ENCODE assay signal across 33 cellular contexts in genomic region chr2:237251959-237252358, GRCh38.
"Had no signal": no experiment of that assay in that cellular context is flagged by ENCODE, and none has a peak within 500 bp of the region (broad histone marks: within the 10 kb centered on the region; RNA-seq: fewer than 3 reads in every experiment).

No MANE protein-coding gene starts in this region.

- H3K4me1 ChIP-seq: breast epithelium had no signal

- ATAC-seq: activated CD4-positive, CD25-positive, alpha-beta regulatory T cell treated with anti-CD3 and anti-CD28 coated beads, Interleukin-2, amount 50 U/mL, for 24 hours; activated CD8-positive, alpha-beta T cell treated with anti-CD3 and anti-CD28 coated beads for 36 hours; activated naive CD4-positive, alpha-beta T cell treated with anti-CD3 and anti-CD28 coated beads, Interleukin-2, amount 50 U/mL, for 72 hours; gastroesophageal sphincter; T-helper 17 cell had no signal

- H3K4me1 Mint-ChIP-seq: activated B cell treated with CpG ODN at 0.5 μM for 24 hours; activated naive CD4-positive, alpha-beta T cell treated with anti-CD3 and anti-CD28 coated beads, Interleukin-2, amount 10 ng/mL, durations not matched to agents 7 days and 5 days; activated naive CD8-positive, alpha-beta T cell treated with anti-CD3 and anti-CD28 coated beads, Interleukin-2, amount 10 ng/mL, durations not matched to agents 7 days and 5 days; T-helper 17 cell had no signal

- H3K36me3 ChIP-seq: ascending aorta, breast epithelium, cardiac muscle cell, colonic mucosa, esophagus squamous epithelium, gastroesophageal sphincter, WERI-Rb-1 had no signal

- H3K4me3 Mint-ChIP-seq: activated B cell treated with CpG ODN at 0.5 μM for 24 hours; activated CD8-positive, alpha-beta T cell treated with anti-CD3 and anti-CD28 coated beads for 36 hours; activated naive CD4-positive, alpha-beta T cell treated with anti-CD3 and anti-CD28 coated beads, Interleukin-2, amount 10 ng/mL, durations not matched to agents 7 days and 5 days; activated naive CD8-positive, alpha-beta T cell treated with anti-CD3 and anti-CD28 coated beads, Interleukin-2, amount 10 ng/mL, durations not matched to agents 7 days and 5 days; activated T-helper 1 cell treated with anti-CD3 and anti-CD28 coated beads, Interleukin-12 subunit alpha, Interleukin-12 subunit beta, Interleukin-2, Interleukin-4 antibody, amounts not matched to agents 30 ng/mL and 10 ng/mL and 1 ng/mL, durations not matched to agents 14 hours and 24 hours and 36 hours; brain; T-helper 17 cell; T-helper 2 cell treated with Interferon-gamma antibody and Interleukin-4, amounts not matched to agents 5 μg/mL and 100 μg/mL, for 36 hours had no signal

- H3K9me3 Mint-ChIP-seq: activated B cell treated with CpG ODN at 0.5 μM for 24 hours; activated CD8-positive, alpha-beta T cell treated with anti-CD3 and anti-CD28 coated beads for 36 hours; activated naive CD4-positive, alpha-beta T cell treated with anti-CD3 and anti-CD28 coated beads, Interleukin-2, amount 10 ng/mL, durations not matched to agents 7 days and 5 days; activated naive CD4-positive, alpha-beta T cell treated with anti-CD3 and anti-CD28 coated beads, Interleukin-2, amount 50 U/mL, for 72 hours; activated naive CD8-positive, alpha-beta T cell treated with anti-CD3 and anti-CD28 coated beads, Interleukin-2, amount 10 ng/mL, durations not matched to agents 7 days and 5 days; activated T-helper 1 cell treated with anti-CD3 and anti-CD28 coated beads, Interleukin-12 subunit alpha, Interleukin-12 subunit beta, Interleukin-2, Interleukin-4 antibody, amounts not matched to agents 30 ng/mL and 10 ng/mL and 1 ng/mL, durations not matched to agents 14 hours and 24 hours and 36 hours; activated T-helper 2 cell treated with anti-CD3 and anti-CD28 coated beads, Interferon-gamma antibody, Interleukin-2, Interleukin-4, amounts not matched to agents 10 μg/mL and 5 μg/mL and 100 μg/mL, durations not matched to agents 14 hours and 24 hours and 36 hours; T-helper 2 cell treated with Interferon-gamma antibody and Interleukin-4, amounts not matched to agents 5 μg/mL and 100 μg/mL, for 36 hours had no signal

- DNase-seq: activated B cell treated with CpG ODN at 0.5 μM for 24 hours; activated CD4-positive, alpha-beta T cell treated with anti-CD3 and anti-CD28 coated beads for 48 hours; activated CD4-positive, alpha-beta T cell treated with anti-CD3 and anti-CD28 coated beads, Interleukin-2, amount 50 U/mL, for 1 hour; activated CD4-positive, alpha-beta T cell treated with anti-CD3 and anti-CD28 coated beads, Interleukin-2, amount 50 U/mL, for 48 hours; activated CD8-positive, alpha-beta memory T cell treated with anti-CD3 and anti-CD28 coated beads for 24 hours; activated CD8-positive, alpha-beta memory T cell treated with anti-CD3 and anti-CD28 coated beads, Interleukin-2, amount 50 U/mL, for 4 hours; activated CD8-positive, alpha-beta T cell treated with anti-CD3 and anti-CD28 coated beads for 36 hours; activated effector memory CD4-positive, alpha-beta T cell treated with anti-CD3 and anti-CD28 coated beads, Interleukin-2, amount 50 U/mL, for 16 hours; activated naive CD4-positive, alpha-beta T cell treated with anti-CD3 and anti-CD28 coated beads, Interleukin-2, amount 10 ng/mL, durations not matched to agents 7 days and 5 days; activated naive CD8-positive, alpha-beta T cell treated with anti-CD3 and anti-CD28 coated beads, Interleukin-2, amount 10 ng/mL, durations not matched to agents 7 days and 5 days; activated T-cell treated with anti-CD3 and anti-CD28 coated beads, Interleukin-2, amount 50 U/mL, for 1 hour; activated T-cell treated with anti-CD3 and anti-CD28 coated beads, Interleukin-2, amount 50 U/mL, for 48 hours; central memory CD4-positive, alpha-beta T cell; cerebellar nuclear complex; colonic mucosa; effector CD8-positive, alpha-beta T cell; esophagus squamous epithelium; foreskin melanocyte; T-helper 1 cell; T-helper 17 cell; T1000; WERI-Rb-1 had no signal

- H3K27ac Mint-ChIP-seq: activated B cell treated with CpG ODN at 0.5 μM for 24 hours; activated CD8-positive, alpha-beta T cell treated with anti-CD3 and anti-CD28 coated beads for 36 hours; activated naive CD4-positive, alpha-beta T cell treated with anti-CD3 and anti-CD28 coated beads, Interleukin-2, amount 10 ng/mL, durations not matched to agents 7 days and 5 days; activated naive CD4-positive, alpha-beta T cell treated with anti-CD3 and anti-CD28 coated beads, Interleukin-2, amount 50 U/mL, for 72 hours; activated naive CD8-positive, alpha-beta T cell treated with anti-CD3 and anti-CD28 coated beads, Interleukin-2, amount 10 ng/mL, durations not matched to agents 7 days and 5 days; activated T-helper 1 cell treated with anti-CD3 and anti-CD28 coated beads, Interleukin-12 subunit alpha, Interleukin-12 subunit beta, Interleukin-2, Interleukin-4 antibody, amounts not matched to agents 30 ng/mL and 10 ng/mL and 1 ng/mL, durations not matched to agents 14 hours and 24 hours and 36 hours; activated T-helper 2 cell treated with anti-CD3 and anti-CD28 coated beads, Interferon-gamma antibody, Interleukin-2, Interleukin-4, amounts not matched to agents 10 μg/mL and 5 μg/mL and 100 μg/mL, durations not matched to agents 14 hours and 24 hours and 36 hours; brain; T-helper 17 cell; T-helper 2 cell treated with Interferon-gamma antibody and Interleukin-4, amounts not matched to agents 5 μg/mL and 100 μg/mL, for 36 hours had no signal

- H3K36me3 Mint-ChIP-seq: activated naive CD4-positive, alpha-beta T cell treated with anti-CD3 and anti-CD28 coated beads, Interleukin-2, amount 10 ng/mL, durations not matched to agents 7 days and 5 days; activated naive CD4-positive, alpha-beta T cell treated with anti-CD3 and anti-CD28 coated beads, Interleukin-2, amount 50 U/mL, for 72 hours; activated naive CD8-positive, alpha-beta T cell treated with anti-CD3 and anti-CD28 coated beads, Interleukin-2, amount 10 ng/mL, durations not matched to agents 7 days and 5 days; brain had no signal

- H3K9me3 ChIP-seq: ascending aorta, breast epithelium, colonic mucosa, esophagus squamous epithelium, gastroesophageal sphincter had no signal

- H3K27me3 ChIP-seq: ascending aorta, breast epithelium, cardiac muscle cell, colonic mucosa, gastroesophageal sphincter had no signal

- H3K27ac ChIP-seq: ascending aorta, breast epithelium, cardiac muscle cell, colonic mucosa, epithelial cell of prostate, esophagus squamous epithelium, gastroesophageal sphincter, WERI-Rb-1 had no signal

- H3K4me3 ChIP-seq: ascending aorta, breast epithelium, cardiac muscle cell, colonic mucosa, esophagus squamous epithelium, gastroesophageal sphincter had no signal
